15 cellular contexts compared by ENCODE assay signal in the genomic region with DNA sequence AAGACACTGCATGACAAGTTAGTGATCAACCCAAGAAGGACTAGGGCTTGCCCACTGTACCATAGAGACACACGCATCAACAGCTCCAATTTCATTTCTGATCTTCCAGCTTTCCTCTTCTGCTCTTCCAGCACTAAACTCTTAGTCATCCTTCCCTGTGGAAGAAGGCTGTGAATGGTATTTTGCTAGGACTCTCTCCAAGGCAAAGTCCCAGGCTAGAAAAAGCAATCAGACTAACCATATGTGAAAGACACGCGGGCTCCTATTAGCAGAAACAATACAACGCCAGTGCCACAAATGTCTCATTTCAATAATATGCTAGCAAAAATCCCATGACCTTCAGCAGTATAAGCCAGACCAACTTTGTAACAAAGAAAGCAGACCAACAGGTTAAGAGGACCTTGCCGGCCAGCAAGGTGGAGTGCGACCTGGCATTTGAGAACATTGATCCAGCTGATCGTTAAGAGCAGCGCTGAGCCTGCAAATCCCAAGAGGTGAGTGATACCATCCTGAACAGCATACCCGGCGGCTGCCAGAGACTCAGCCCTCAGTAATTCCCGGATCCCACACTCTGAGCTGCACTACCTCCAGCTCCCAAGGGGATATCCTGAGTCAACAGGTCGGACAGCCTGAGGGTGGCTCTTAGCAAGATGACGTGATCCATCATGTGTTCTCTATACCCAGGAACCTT.
DNase-seq lines count a peak whose midpoint lies in the region; ATAC-seq and TF ChIP-seq lines count a peak whose summit lies in the region.
"Had no signal": no experiment of that assay in that cellular context is flagged by ENCODE, and none has a peak within 500 bp of the region (broad histone marks: within the 10 kb centered on the region; RNA-seq: fewer than 3 reads in every experiment).

No MANE protein-coding gene starts in this region.

- no peak overlapping the region for H2AK5ac ChIP-seq in IMR-90 (ENCODE audit: low read depth, low read length)

- no peak overlapping the region for H3K56ac ChIP-seq in IMR-90 (ENCODE audit: extremely low read depth, insufficient read depth, low read length)

- H2BK15ac ChIP-seq in IMR-90 (ENCODE audit: low read depth, low read length) = no peak overlapping the region

- peaks cover 37 to 67% of the 10 kb centered on the region in 2 experiments for H3K79me1 ChIP-seq in IMR-90 (ENCODE audit: low read depth in 1 of 2, low read length in 2 of 2)

- no peak overlapping the region for H2BK20ac ChIP-seq in IMR-90 (ENCODE audit: low read depth, low read length)

- H2BK5ac ChIP-seq in IMR-90 (ENCODE audit: low read depth, low read length, poor library complexity, severe bottlenecking) = no peak overlapping the region

- DNase-seq in Daoy (ENCODE audit: low read depth) (peak; percentile 66), IMR-90 (peak; percentile 63), cerebellar cortex (ENCODE audit: low spot score) (peak; percentile 56), osteocyte (ENCODE audit: extremely low spot score, unreplicated experiment) (no peak), NOMO-1 treated with dmso at 0.1 percent for 144 hours (lab: John Stamatoyannopoulos, UW; ENCODE audit: unreplicated experiment) (no peak), kidney glomerular epithelial cell (lab: John Stamatoyannopoulos, UW) (no peak)
- no peak for DNase-seq in NK-92 treated with Interleukin-12 subunit alpha and Interleukin-12 subunit beta, amount 100 ng/mL, for 24 hours (lab: John Stamatoyannopoulos, UW)
- DNase-seq: Calu3; cerebellar nuclear complex; NCI-H82; retina; SHP77; stimulated activated CD4-positive, alpha-beta T cell treated with anti-CD3 and anti-CD28 coated beads, Interleukin-4, amount 100 ng/mL, for 24 hours had no signal

- no TSS peak for BruUV-seq in IMR-90 (replicated peaks; lab: Mats Ljungman, UMichigan)

- H3K36me3 Mint-ChIP-seq in osteocyte (ENCODE audit: unreplicated experiment) = peaks cover 25% of the 10 kb centered on the region

- H3K4ac ChIP-seq in IMR-90 (ENCODE audit: low read depth, low read length) = no peak overlapping the region

- H4K8ac ChIP-seq in IMR-90 (ENCODE audit: low read depth in 2 of 2, low read length in 2 of 2) = no peak overlapping the region

- H3K4me1 Mint-ChIP-seq in osteocyte (ENCODE audit: unreplicated experiment) = peaks cover 9% of the 10 kb centered on the region

- H4K5ac ChIP-seq in IMR-90 (ENCODE audit: low read depth, low read length) = no peak overlapping the region

- H3K27me3 ChIP-seq in IMR-90 (ENCODE audit: control insufficient read depth, insufficient read depth, low read length) = no peaks in the 10 kb centered on the region
- H3K27me3 ChIP-seq: suprapubic skin had no signal

- H3K36me3 ChIP-seq in IMR-90 (ENCODE audit: control insufficient read depth, insufficient read depth, low read length) = peaks cover 10% of the 10 kb centered on the region
- H3K36me3 ChIP-seq: suprapubic skin had no signal

- intact Hi-C loops in IMR-90 (cut with micrococcal nuclease) = loop anchor here (1.0 kb wide), 1 partner anchor 25 kb away; no protein-coding TSS in a partner anchor

- no peak for TF ChIP-seq POLR2A in IMR-90 (IDR thresholded peaks at IDR 0.05; ENCODE audit: low read depth, low read length)

- 85% methylated on average over 7 of the region's 13 CpGs; no CpG with 5 or more reads in 1 of the 2 experiments for WGBS in IMR-90 (ENCODE audit: extremely low coverage in 2 of 2, insufficient read length in 1 of 2), 2 experiments

- no peaks in the 10 kb centered on the region for H3K27me3 Mint-ChIP-seq in osteocyte (ENCODE audit: unreplicated experiment)

- CTCF ChIA-PET in IMR-90 (lab: Yijun Ruan, JAX) = no interaction called here

- dilution Hi-C loops in IMR-90 (cut with HindIII; ENCODE audit: low sequenced_read_pairs, unreplicated experiment) = no loop called here

- no peak overlapping the region for H2BK120ac ChIP-seq in IMR-90 (ENCODE audit: low read depth, low read length)

- no peak overlapping the region for H3K14ac ChIP-seq in IMR-90 (replicated peaks; ENCODE audit: low read depth, low read length)

- peak overlapping the region; percentile 45 for H3K27ac Mint-ChIP-seq in osteocyte (ENCODE audit: unreplicated experiment)

- H3K23ac ChIP-seq in IMR-90 (ENCODE audit: low read depth, low read length) = no peak overlapping the region

- no peak for TF ChIP-seq CTCF in IMR-90 (conservative IDR thresholded peaks at IDR 0.05; ENCODE audit: low read depth, low read length)
- no peak for TF ChIP-seq CTCF in osteocyte (IDR thresholded peaks at IDR 0.05)

- no peaks in the 10 kb centered on the region for H3K9me3 ChIP-seq in IMR-90 (ENCODE audit: control insufficient read depth, insufficient read depth, low read length)
- H3K9me3 ChIP-seq: HAP-1, suprapubic skin had no signal

- no peak overlapping the region for H3K9ac ChIP-seq in IMR-90 (ENCODE audit: low read depth, low read length)

- no peak for TF ChIP-seq RAD21 in IMR-90 (IDR thresholded peaks at IDR 0.05; ENCODE audit: low read length)

- H3K27ac ChIP-seq in IMR-90 (ENCODE audit: insufficient read depth, low read length) = no peak overlapping the region
- H3K27ac ChIP-seq: suprapubic skin had no signal

- H3K4me3 Mint-ChIP-seq in osteocyte (ENCODE audit: unreplicated experiment) = no peak overlapping the region

- peaks cover 17% of the 10 kb centered on the region for H3K9me1 ChIP-seq in IMR-90 (ENCODE audit: insufficient read depth, low read length)

- H4K20me1 ChIP-seq in IMR-90 (ENCODE audit: insufficient read depth, low read length) = peaks cover 19% of the 10 kb centered on the region

- peak; percentile 37; the same call in 1 of the 2 replicates for ATAC-seq in IMR-90 (ENCODE audit: low read depth)

- H3K9me3 Mint-ChIP-seq in osteocyte (ENCODE audit: unreplicated experiment) = no peaks in the 10 kb centered on the region

- no peak overlapping the region for H3K18ac ChIP-seq in IMR-90 (ENCODE audit: low read depth, low read length)

- H2AFZ ChIP-seq in IMR-90 (replicated peaks; ENCODE audit: low read length, poor library complexity) = no peak overlapping the region

- no peak overlapping the region for H2AK9ac ChIP-seq in IMR-90 (replicated peaks; ENCODE audit: low read depth, low read length, poor library complexity)

- in situ Hi-C loops in IMR-90 (cut with MboI; ENCODE audit: low sequenced_read_pairs) = no loop called here

- H3K4me2 ChIP-seq in IMR-90 (ENCODE audit: low read depth, low read length) = no peak overlapping the region

- H3K4me3 ChIP-seq in IMR-90 (ENCODE audit: insufficient read depth, low read depth, low read length) = no peak overlapping the region
- H3K4me3 ChIP-seq: HAP-1, suprapubic skin had no signal

- POLR2A ChIA-PET in IMR-90 (lab: Charles Lee; ENCODE audit: unreplicated experiment) = no interaction called here

- no peak overlapping the region for H4K91ac ChIP-seq in IMR-90 (ENCODE audit: insufficient read depth, low read depth, low read length)

- H3K4me1 ChIP-seq in IMR-90 (ENCODE audit: control insufficient read depth, insufficient read depth, low read length) = no peaks in the 10 kb centered on the region; the same call in 1 of the 2 replicates
- H3K4me1 ChIP-seq: HAP-1, suprapubic skin had no signal

TF ChIP-seq in IMR-90, 13 proteins besides CTCF, POLR2A, EP300 and RAD21:
- TF ChIP-seq BHLHE40 (IDR thresholded peaks at IDR 0.05; ENCODE audit: low read depth, low read length) (no peak), MAFK (IDR thresholded peaks at IDR 0.05; ENCODE audit: low read depth, low read length) (no peak), MXI1 (IDR thresholded peaks at IDR 0.05; ENCODE audit: borderline replicate concordance, low read depth, low read length) (no peak), FOS (IDR thresholded peaks at IDR 0.05; ENCODE audit: low read depth, low read length) (no peak), MAZ (IDR thresholded peaks at IDR 0.05; ENCODE audit: borderline replicate concordance, low read depth, low read length) (no peak), SMC3 (IDR thresholded peaks at IDR 0.05; ENCODE audit: low read depth, low read length) (no peak)
TF ChIP-seq in IMR-90: peak in this region for 0.

Comparison
In these comparisons a context has a peak if more than half of its experiments do, and no peak if none do; other contexts are left out.
1. DNase-seq: peak in Daoy (single experiment), IMR-90 (single experiment) and cerebellar cortex (single experiment); none in osteocyte (single experiment), NOMO-1 treated with dmso at 0.1 percent for 144 hours (single experiment), kidney glomerular epithelial cell (single experiment) and NK-92 treated with Interleukin-12 subunit alpha and Interleukin-12 subunit beta, amount 100 ng/mL, for 24 hours (single experiment).